8 cellular contexts compared by ENCODE assay signal in the genomic region with DNA sequence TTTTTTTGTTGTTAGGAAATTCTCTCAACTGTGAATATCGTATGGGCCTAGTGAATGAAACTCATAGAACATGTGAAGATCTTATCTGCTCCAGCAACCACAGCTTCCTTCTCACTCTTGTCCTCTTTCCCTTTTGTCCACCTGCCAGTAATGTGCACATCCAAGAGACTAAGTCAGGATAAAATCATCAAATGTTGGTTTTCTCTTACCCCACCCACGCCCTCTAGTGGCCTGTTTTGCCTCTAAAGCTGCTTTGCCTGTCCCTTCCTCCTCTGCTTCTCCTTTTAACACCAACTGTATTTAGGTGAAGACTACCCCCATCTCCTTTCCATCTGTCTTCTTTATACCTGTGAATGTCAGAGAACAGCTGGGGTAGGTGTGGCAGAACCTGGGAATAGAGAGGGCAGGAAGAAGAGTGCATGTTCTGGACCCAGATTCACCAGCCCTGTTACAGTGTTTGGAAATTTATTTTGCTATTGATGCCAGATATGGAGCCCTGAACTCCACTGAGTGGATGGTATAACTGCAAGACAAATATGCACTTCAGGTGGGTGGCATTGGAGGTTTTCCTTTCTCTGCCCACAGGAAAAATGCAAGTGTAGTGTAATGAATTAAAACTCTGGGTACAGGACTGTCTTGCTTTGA. TPM values are rescaled to one million over a fixed set of nuclear protein-coding genes. Genes with fewer than 3 reads are reported as not detected.
DNase-seq lines count a peak whose midpoint lies in the region; ATAC-seq, FAIRE-seq and TF ChIP-seq lines count a peak whose summit lies in the region.

No MANE protein-coding gene starts in this region.

- dilution Hi-C loops in keratinocyte (cut with MboI; ENCODE audit: extremely low pct_ligation_motif_present, low sequenced_read_pairs): no loop called here

- in situ Hi-C loops in T47D (cut with HindIII; ENCODE audit: low pct_unique_long_range_greater_than_20kb, low sequenced_read_pairs): no loop called here

- peaks cover 22% of the 10 kb centered on the region for H3K79me2 ChIP-seq in keratinocyte (ENCODE audit: control insufficient read depth, insufficient read depth, low read length)

- peak; percentile 12 to 58 for DNase-seq in SHP77 (lab: John Stamatoyannopoulos, UW)
- no peak for DNase-seq in SHP77 treated with DMSO at 0.1 percent for 48 hours (lab: John Stamatoyannopoulos, UW)
- DNase-seq in NCI-H2171 treated with DMSO at 0.1 percent for 48 hours (lab: John Stamatoyannopoulos, UW): peak; percentile 86
- DNase-seq in WERI-Rb-1: peak; percentile 81
- peak; percentile 7 to 81 for DNase-seq in T47D (ENCODE audit: low read depth in 1 of 2, low spot score in 1 of 2)
- DNase-seq in keratinocyte (ENCODE audit: low read depth, low spot score): no peak
- DNase-seq in stimulated activated CD4-positive, alpha-beta T cell treated with anti-CD3 and anti-CD28 coated beads, Interleukin-1b, Interleukin-23, amount 100 ng/mL, for 48 hours: peak; percentile 77

- H3K4me2 ChIP-seq in keratinocyte (ENCODE audit: control insufficient read depth, extremely low read depth, insufficient read depth, low read depth, low read length): no peak overlapping the region

- H3K9me3 ChIP-seq in WERI-Rb-1 (ENCODE audit: severe bottlenecking) (no peaks in the 10 kb centered on the region), keratinocyte (ENCODE audit: control insufficient read depth, low read depth, low read length) (no peaks in the 10 kb centered on the region)

- peaks cover 2% of the 10 kb centered on the region for H3K9me1 ChIP-seq in keratinocyte (ENCODE audit: control insufficient read depth, extremely low read depth, insufficient read depth, low read length)

- no peaks in the 10 kb centered on the region for H3K27me3 ChIP-seq in WERI-Rb-1 (ENCODE audit: insufficient read depth, low read depth, severe bottlenecking)
- H3K27me3 ChIP-seq in keratinocyte (ENCODE audit: control insufficient read depth, extremely low read depth, insufficient read depth, low read length): no peaks in the 10 kb centered on the region

- H3K36me3 ChIP-seq in WERI-Rb-1 (peaks cover 9% of the 10 kb centered on the region), keratinocyte (ENCODE audit: control insufficient read depth in 2 of 2, extremely low read depth in 1 of 2, insufficient read depth in 2 of 2, low read length in 2 of 2) (no peaks in the 10 kb centered on the region)

- ATAC-seq in GM19328 (IDR thresholded peaks at IDR 0.05; ENCODE audit: unreplicated experiment): no peak

- peak overlapping the region; percentile 1; the same call in 1 of the 2 replicates for H3K27ac ChIP-seq in WERI-Rb-1
- no peak overlapping the region for H3K27ac ChIP-seq in keratinocyte (ENCODE audit: control insufficient read depth, insufficient read depth, low read length)

- H3K9ac ChIP-seq in keratinocyte (ENCODE audit: control insufficient read depth, extremely low read depth, insufficient read depth, low read length): no peak overlapping the region

- H4K20me1 ChIP-seq in keratinocyte (ENCODE audit: control insufficient read depth, extremely low read depth, insufficient read depth, low read length): peaks cover 4% of the 10 kb centered on the region

- H2AFZ ChIP-seq in keratinocyte (ENCODE audit: control insufficient read depth, low read length): no peak overlapping the region

- H3K4me3 ChIP-seq in WERI-Rb-1 (ENCODE audit: low read depth, low read length) (no peak overlapping the region), keratinocyte (ENCODE audit: control insufficient read depth in 2 of 3, extremely low read depth in 1 of 3, insufficient read depth in 2 of 3, low read depth in 1 of 3, low read length in 3 of 3) (no peak overlapping the region)

- FAIRE-seq in keratinocyte (lab: Jason Lieb, UNC): peak; percentile 83

- TF ChIP-seq CTCF in WERI-Rb-1 (IDR thresholded peaks at IDR 0.05; ENCODE audit: low read depth, low read length) (peak; percentile 83), keratinocyte (optimal IDR thresholded peaks at IDR 0.05 in 1 of 3, IDR thresholded peaks at IDR 0.05 in 1 of 3, conservative IDR thresholded peaks at IDR 0.05 in 1 of 3; ENCODE audit: extremely low read depth in 1 of 3, insufficient read depth in 2 of 3, low read length in 3 of 3) (peak; percentile 82 to 85 (median 82))

- H3K4me1 ChIP-seq in keratinocyte (ENCODE audit: control insufficient read depth, extremely low read depth, insufficient read depth, low read length): peaks cover 10% of the 10 kb centered on the region

RNA-seq across cellular contexts. Expression of a gene that starts 8.4 kb away (rescaled TPM):
- 20.9 to 33.8 TPM (median 23.0 TPM) in 3 replicates for polyA plus RNA-seq in keratinocyte
- polyA plus RNA-seq in keratinocyte (2011; ENCODE audit: low read depth): 4.7 TPM
- 13.0 and 15.4 TPM in 2 replicates for polyA plus RNA-seq in keratinocyte (2011; cell fraction: cytosol; rRNA removed)
- polyA plus RNA-seq in keratinocyte (2011; cell fraction: nucleus; rRNA removed): 49.0 and 50.4 TPM in 2 replicates
- 13.8 and 30.0 TPM in 2 replicates for polyA plus RNA-seq in keratinocyte (2012; ENCODE audit: low replicate concordance)
- polyA minus RNA-seq in keratinocyte: 55.7 to 85.2 TPM (median 82.7 TPM) in 3 replicates
- polyA minus RNA-seq in keratinocyte (2011; cell fraction: cytosol; rRNA and poly(A)+ RNA removed): 35.9 TPM
- polyA minus RNA-seq in keratinocyte (2011; cell fraction: nucleus; rRNA and poly(A)+ RNA removed): 96.5 and 159 TPM in 2 replicates

Comparison
In these comparisons a context has a peak if more than half of its experiments do, and no peak if none do; other contexts are left out.
1. DNase-seq: peak in SHP77 (2 of 2), NCI-H2171 treated with DMSO at 0.1 percent for 48 hours (single experiment), WERI-Rb-1 (single experiment), T47D (2 of 2) and stimulated activated CD4-positive, alpha-beta T cell treated with anti-CD3 and anti-CD28 coated beads, Interleukin-1b, Interleukin-23, amount 100 ng/mL, for 48 hours (single experiment); none in SHP77 treated with DMSO at 0.1 percent for 48 hours (single experiment) and keratinocyte (single experiment).